8 cellular contexts compared by ENCODE assay signal in genomic region chr4:88008624-88009235, GRCh38. TPM values are rescaled to one million over a fixed set of nuclear protein-coding genes. Genes with fewer than 3 reads are reported as not detected.
A peak's percentile ranks its signal among the peaks of the same experiment; 100 is the strongest.
DNase-seq lines count a peak whose midpoint lies in the region; ATAC-seq, FAIRE-seq and TF ChIP-seq lines count a peak whose summit lies in the region.

No MANE protein-coding gene starts in this region.

- H2AFZ ChIP-seq in hepatocyte, result peak overlapping the region; percentile 38

- H3K27ac Mint-ChIP-seq in stimulated activated naive CD8-positive, alpha-beta T cell treated with anti-CD3 and anti-CD28 coated beads, Interleukin-15, Interleukin-2, amounts not matched to agents 100 ng/mL and 50 ng/mL, for 24 hours, result peak overlapping the region; percentile 82
- no peak overlapping the region for H3K27ac Mint-ChIP-seq in activated CD4-positive, alpha-beta memory T cell treated with anti-CD3 and anti-CD28 coated beads for 36 hours

- no peaks in the 10 kb centered on the region for H3K9me2 ChIP-seq in hepatocyte (replicated peaks; ENCODE audit: insufficient read depth)

- H3K36me3 Mint-ChIP-seq in stimulated activated naive CD8-positive, alpha-beta T cell treated with anti-CD3 and anti-CD28 coated beads, Interleukin-15, Interleukin-2, amounts not matched to agents 100 ng/mL and 50 ng/mL, for 24 hours (ENCODE audit: low read depth), result no peaks in the 10 kb centered on the region
- H3K36me3 Mint-ChIP-seq in activated CD4-positive, alpha-beta memory T cell treated with anti-CD3 and anti-CD28 coated beads for 36 hours, result peaks cover 4% of the 10 kb centered on the region

- H4K20me1 ChIP-seq in hepatocyte (ENCODE audit: insufficient read depth, poor library complexity, severe bottlenecking), result peaks cover 21% of the 10 kb centered on the region

- intact Hi-C loops in activated CD4-positive, alpha-beta memory T cell treated with anti-CD3 and anti-CD28 coated beads for 36 hours (cut with micrococcal nuclease), result loop anchor here (5.0 to 10.0 kb wide), 2 partner anchors 274 to 794 kb away; partner anchors contain the start of gene PPM1K

- no peak for FAIRE-seq in small intestine (lab: Jason Lieb, UNC)

- no peak for ATAC-seq in stimulated activated naive CD8-positive, alpha-beta T cell treated with anti-CD3 and anti-CD28 coated beads, Interleukin-15, Interleukin-2, amounts not matched to agents 100 U/mL and 50 U/mL, for 24 hours
- no peak for ATAC-seq in GM18870 (IDR thresholded peaks at IDR 0.05; ENCODE audit: unreplicated experiment)
- ATAC-seq in HG03520 (IDR thresholded peaks at IDR 0.05; ENCODE audit: unreplicated experiment), result no peak

- POLR2A ChIA-PET in activated CD4-positive, alpha-beta memory T cell treated with anti-CD3 and anti-CD28 coated beads for 36 hours (lab: Charles Lee), result no interaction called here

- H3K4me1 Mint-ChIP-seq in stimulated activated naive CD8-positive, alpha-beta T cell treated with anti-CD3 and anti-CD28 coated beads, Interleukin-15, Interleukin-2, amounts not matched to agents 100 ng/mL and 50 ng/mL, for 24 hours (ENCODE audit: low read depth), result peaks cover 43% of the 10 kb centered on the region
- peaks cover 19% of the 10 kb centered on the region for H3K4me1 Mint-ChIP-seq in activated CD4-positive, alpha-beta memory T cell treated with anti-CD3 and anti-CD28 coated beads for 36 hours (ENCODE audit: low read depth)

- H3K79me2 ChIP-seq in hepatocyte, result peaks cover 55% of the 10 kb centered on the region

- no peak for TF ChIP-seq CTCF in hepatocyte (IDR thresholded peaks at IDR 0.05; ENCODE audit: poor library complexity)

- WGBS in hepatocyte (ENCODE audit: low lambda C conversion rate, missing lambda C conversion rate), result 14% methylated on average over 5 of the region's 5 CpGs
- WGBS in small intestine, 3 donors, result 18 to 29% (median 26%) methylated on average over 5 of the region's 5 CpGs

- H3K36me3 ChIP-seq in hepatocyte (replicated peaks; ENCODE audit: insufficient read depth, low read depth), result no peaks in the 10 kb centered on the region
- no peaks in the 10 kb centered on the region for H3K36me3 ChIP-seq in small intestine (ENCODE audit: control insufficient read depth in 2 of 2, insufficient read depth in 2 of 2, low read length in 2 of 2)

- H3K9me3 Mint-ChIP-seq in stimulated activated naive CD8-positive, alpha-beta T cell treated with anti-CD3 and anti-CD28 coated beads, Interleukin-15, Interleukin-2, amounts not matched to agents 100 ng/mL and 50 ng/mL, for 24 hours, result no peaks in the 10 kb centered on the region
- no peaks in the 10 kb centered on the region for H3K9me3 Mint-ChIP-seq in activated CD4-positive, alpha-beta memory T cell treated with anti-CD3 and anti-CD28 coated beads for 36 hours

- CTCF ChIA-PET in activated CD4-positive, alpha-beta memory T cell treated with anti-CD3 and anti-CD28 coated beads for 36 hours (lab: Charles Lee), result interaction anchor here (0.7 to 1.3 kb wide), 2 partner anchors 23 to 584 kb away, joined by 3 read pairs; no protein-coding TSS in a partner anchor

- peak overlapping the region; percentile 80 for H3K4me2 ChIP-seq in hepatocyte

- H3K4me3 ChIP-seq in hepatocyte (peak overlapping the region; percentile 45), small intestine (ENCODE audit: low read depth in 1 of 2, low read length in 2 of 2) (peak overlapping the region; percentile 84 to 93)

- DNase-seq in stimulated activated naive CD8-positive, alpha-beta T cell treated with anti-CD3 and anti-CD28 coated beads, Interleukin-15, Interleukin-2, amounts not matched to agents 100 U/mL and 50 U/mL, for 24 hours, result no peak
- DNase-seq in activated CD4-positive, alpha-beta memory T cell treated with anti-CD3 and anti-CD28 coated beads for 36 hours, result no peak
- DNase-seq in hepatocyte (ENCODE audit: low spot score), result no peak
- DNase-seq in small intestine, result no peak
- DNase-seq in activated CD4-positive, CD25-positive, alpha-beta regulatory T cell treated with anti-CD3 and anti-CD28 coated beads, Interleukin-2, amount 50 U/mL, for 72 hours, result no peak

- H3K4me1 ChIP-seq in hepatocyte (ENCODE audit: insufficient read depth) (peaks cover 9% of the 10 kb centered on the region), small intestine (ENCODE audit: control insufficient read depth in 2 of 2, insufficient read depth in 1 of 2, low read depth in 1 of 2, low read length in 1 of 2) (no peaks in the 10 kb centered on the region)

- H3K9me3 ChIP-seq in hepatocyte (ENCODE audit: low read depth), result no peaks in the 10 kb centered on the region
- no peaks in the 10 kb centered on the region for H3K9me3 ChIP-seq in small intestine (ENCODE audit: control insufficient read depth, low read depth)

- H3K27ac ChIP-seq in hepatocyte (peak overlapping the region; percentile 89), small intestine (ENCODE audit: low read depth in 1 of 2, low read length in 1 of 2) (no peak overlapping the region)

- peak overlapping the region; percentile 87 for H3K4me3 Mint-ChIP-seq in stimulated activated naive CD8-positive, alpha-beta T cell treated with anti-CD3 and anti-CD28 coated beads, Interleukin-15, Interleukin-2, amounts not matched to agents 100 ng/mL and 50 ng/mL, for 24 hours
- H3K4me3 Mint-ChIP-seq in activated CD4-positive, alpha-beta memory T cell treated with anti-CD3 and anti-CD28 coated beads for 36 hours, result peak overlapping the region; percentile 88

- H3K27me3 ChIP-seq in hepatocyte (no peaks in the 10 kb centered on the region), small intestine (ENCODE audit: control insufficient read depth in 2 of 2, insufficient read depth in 2 of 2, low read length in 2 of 2) (no peaks in the 10 kb centered on the region)

- peaks cover 16% of the 10 kb centered on the region for H3K27me3 Mint-ChIP-seq in stimulated activated naive CD8-positive, alpha-beta T cell treated with anti-CD3 and anti-CD28 coated beads, Interleukin-15, Interleukin-2, amounts not matched to agents 100 ng/mL and 50 ng/mL, for 24 hours
- H3K27me3 Mint-ChIP-seq in activated CD4-positive, alpha-beta memory T cell treated with anti-CD3 and anti-CD28 coated beads for 36 hours, result peaks cover 11% of the 10 kb centered on the region

RNA-seq across cellular contexts. Expression of gene PKD2, which starts 1.3 kb away (rescaled TPM):
- total RNA-seq in activated CD4-positive, alpha-beta memory T cell treated with anti-CD3 and anti-CD28 coated beads for 36 hours, result 1 to 10 TPM; 4.0 to 4.2 TPM
- 32.3 and 36.7 TPM in 2 replicates for total RNA-seq in hepatocyte
- 17.8 and 19.3 TPM in 2 replicates for polyA plus RNA-seq in hepatocyte
- polyA plus RNA-seq in small intestine, result 1 to 10 TPM; 2.4 to 7.1 (median 3.1) TPM

RNA-seq across cellular contexts. Expression of gene SPP1, which starts 33.2 kb away (rescaled TPM):
- total RNA-seq in activated CD4-positive, alpha-beta memory T cell treated with anti-CD3 and anti-CD28 coated beads for 36 hours, result under 1 TPM in 1 of 2 experiments, not detected in 1; 0.45 TPM
- 175 and 225 TPM in 2 replicates for total RNA-seq in hepatocyte
- polyA plus RNA-seq in hepatocyte, result 244 and 466 TPM in 2 replicates
- 10 to 100 TPM in 1 of 3 donors, 1 to 10 TPM in 2; 2.2 to 12.8 (median 3.0) TPM for polyA plus RNA-seq in small intestine

Comparison
In these comparisons a context has a peak if more than half of its experiments do, and no peak if none do; other contexts are left out.
1. RNA of gene SPP1, which starts 33.2 kb away (total RNA-seq): 175 to 225 TPM in hepatocyte; 0.45 TPM in activated CD4-positive, alpha-beta memory T cell treated with anti-CD3 and anti-CD28 coated beads for 36 hours; every median in the first group is over 100 times any median in the second.